ENCODE assay signal across 8 cellular contexts in genomic region chr22:21569459-21570161, GRCh38.
DNase-seq lines count a peak whose midpoint lies in the region; ATAC-seq and TF ChIP-seq lines count a peak whose summit lies in the region.

No MANE protein-coding gene starts in this region.

- ATAC-seq in GM19023 (IDR thresholded peaks at IDR 0.05; ENCODE audit: unreplicated experiment) = no peak

- peaks cover 40% of the 10 kb centered on the region for H3K4me1 ChIP-seq in stomach smooth muscle (ENCODE audit: control insufficient read depth, insufficient read depth, low read length)

- H3K9ac ChIP-seq in SU-DHL-6 (ENCODE audit: low read length) (peak overlapping the region; percentile 90), stomach smooth muscle (ENCODE audit: low read length in 2 of 2) (peak overlapping the region; percentile 47 to 97)

- no peak for DNase-seq in activated naive CD4-positive, alpha-beta T cell (lab: John Stamatoyannopoulos, UW)
- DNase-seq in foreskin fibroblast (no peak), AG08396 (ENCODE audit: low spot score) (no peak), T-helper 9 cell (no peak)

- no peak overlapping the region for H2AFZ ChIP-seq in SU-DHL-6 (ENCODE audit: low read depth, low read length, severe bottlenecking)

- no peaks in the 10 kb centered on the region for H3K27me3 ChIP-seq in SU-DHL-6 (ENCODE audit: low read length)
- H3K27me3 ChIP-seq in stomach smooth muscle (ENCODE audit: control insufficient read depth in 1 of 2, insufficient read depth in 2 of 2, low read length in 2 of 2) = no peaks in the 10 kb centered on the region

- H3K36me3 ChIP-seq in SU-DHL-6 (ENCODE audit: low read length) (no peaks in the 10 kb centered on the region), stomach smooth muscle (ENCODE audit: control insufficient read depth in 2 of 2, insufficient read depth in 2 of 2, low read length in 2 of 2) (no peaks in the 10 kb centered on the region)

- H3K4me3 Mint-ChIP-seq in activated naive CD4-positive, alpha-beta T cell treated with anti-CD3 and anti-CD28 coated beads, Interleukin-2, amount 50 U/mL, for 24 hours = peak overlapping the region; percentile 95

- H4K20me1 ChIP-seq in SU-DHL-6 (ENCODE audit: low read depth, low read length) = peaks cover 13% of the 10 kb centered on the region; the same call in 1 of the 2 replicates

- H3K4me2 ChIP-seq in SU-DHL-6 (ENCODE audit: low read depth, low read length, poor library complexity, severe bottlenecking) = peak overlapping the region; percentile 92

- TF ChIP-seq CTCF in SU-DHL-6 (IDR thresholded peaks at IDR 0.05; ENCODE audit: insufficient read depth, low read length, poor library complexity, severe bottlenecking) (no peak), foreskin fibroblast (IDR thresholded peaks at IDR 0.05; ENCODE audit: low read depth, low read length) (no peak)

- no peaks in the 10 kb centered on the region for H3K9me3 ChIP-seq in SU-DHL-6 (ENCODE audit: insufficient read depth, low read length)
- H3K9me3 ChIP-seq in stomach smooth muscle (ENCODE audit: control insufficient read depth in 2 of 2, low read length in 2 of 2) = no peaks in the 10 kb centered on the region

- H3K79me2 ChIP-seq in SU-DHL-6 (ENCODE audit: insufficient read depth, low read length) = peaks cover 69% of the 10 kb centered on the region

- no peaks in the 10 kb centered on the region for H3K9me2 ChIP-seq in SU-DHL-6 (replicated peaks; ENCODE audit: insufficient read depth, low read length)

- H3F3A ChIP-seq in SU-DHL-6 (ENCODE audit: insufficient read depth) = no peaks in the 10 kb centered on the region

- H3K9me3 Mint-ChIP-seq in activated naive CD4-positive, alpha-beta T cell treated with anti-CD3 and anti-CD28 coated beads, Interleukin-2, amount 50 U/mL, for 24 hours = no peaks in the 10 kb centered on the region

- H3K27me3 Mint-ChIP-seq in activated naive CD4-positive, alpha-beta T cell treated with anti-CD3 and anti-CD28 coated beads, Interleukin-2, amount 50 U/mL, for 24 hours = no peaks in the 10 kb centered on the region

- H3K27ac Mint-ChIP-seq in activated naive CD4-positive, alpha-beta T cell treated with anti-CD3 and anti-CD28 coated beads, Interleukin-2, amount 50 U/mL, for 24 hours = peak overlapping the region; percentile 89

- H3K4me1 Mint-ChIP-seq in activated naive CD4-positive, alpha-beta T cell treated with anti-CD3 and anti-CD28 coated beads, Interleukin-2, amount 50 U/mL, for 24 hours = peaks cover 59% of the 10 kb centered on the region

- peaks cover 4% of the 10 kb centered on the region for H3K36me3 Mint-ChIP-seq in activated naive CD4-positive, alpha-beta T cell treated with anti-CD3 and anti-CD28 coated beads, Interleukin-2, amount 50 U/mL, for 24 hours

- H3K27ac ChIP-seq in SU-DHL-6 (ENCODE audit: low read depth, low read length) (no peak overlapping the region), stomach smooth muscle (ENCODE audit: low read length) (no peak overlapping the region)

- H3K4me3 ChIP-seq in SU-DHL-6 (ENCODE audit: insufficient read depth, low read length, poor library complexity, severe bottlenecking) (peak overlapping the region; percentile 22), foreskin fibroblast (ENCODE audit: low read depth in 1 of 2, low read length in 2 of 2) (peak overlapping the region; percentile 74 to 93), stomach smooth muscle (ENCODE audit: low read length in 2 of 2) (peak overlapping the region in 1 of 2 donors; percentile 0)
